21 cellular contexts compared by ENCODE assay signal in genomic region chr2:238351315-238351714, GRCh38. TPM values are rescaled to one million over a fixed set of nuclear protein-coding genes. Genes with fewer than 3 reads are reported as not detected.
A peak's percentile ranks its signal among the peaks of the same experiment; 100 is the strongest.
DNase-seq lines count a peak whose midpoint lies in the region; ATAC-seq, FAIRE-seq and TF ChIP-seq lines count a peak whose summit lies in the region.
"Had no signal": no experiment of that assay in that cellular context is flagged by ENCODE, and none has a peak within 500 bp of the region (broad histone marks: within the 10 kb centered on the region; RNA-seq: fewer than 3 reads in every experiment).

No MANE protein-coding gene starts in this region.

- no peak overlapping the region for H2BK15ac ChIP-seq in mesenchymal stem cell (ENCODE audit: low read depth, poor library complexity, severe bottlenecking)

- H2AK5ac ChIP-seq in mesenchymal stem cell (ENCODE audit: low read length, severe bottlenecking) = no peak overlapping the region

- H3K9me3 ChIP-seq in mesenchymal stem cell (ENCODE audit: control insufficient read depth, low read length) (no peaks in the 10 kb centered on the region), pancreas (no peaks in the 10 kb centered on the region)
- H3K9me3 ChIP-seq: BLaER1, Caco-2, HAP-1 had no signal

- intact Hi-C loops in pancreas (cut with DNase I) = no loop called here

- H2AFZ ChIP-seq in mesenchymal stem cell (ENCODE audit: low read depth, low read length) = no peak overlapping the region

- H3K4me3 ChIP-seq in mesenchymal stem cell (ENCODE audit: insufficient read depth in 1 of 2, low read depth in 1 of 2, low read length in 2 of 2) (peak overlapping the region in 1 of 2 experiments; percentile 24), pancreas (no peak overlapping the region)
- H3K4me3 ChIP-seq: BLaER1, HAP-1 had no signal

- no peak overlapping the region for H2BK5ac ChIP-seq in mesenchymal stem cell (ENCODE audit: low read depth, low read length, poor library complexity, severe bottlenecking)

- H3K18ac ChIP-seq in mesenchymal stem cell (ENCODE audit: low read depth in 1 of 2, low read length in 2 of 2) = no peak overlapping the region

- H3K4me1 ChIP-seq in mesenchymal stem cell (ENCODE audit: control insufficient read depth, insufficient read depth, low read depth, low read length) = peaks cover 3% of the 10 kb centered on the region
- no peaks in the 10 kb centered on the region for H3K4me1 ChIP-seq in pancreas
- H3K4me1 ChIP-seq: Caco-2, HAP-1 had no signal

- no peak for FAIRE-seq in pancreas (lab: Jason Lieb, UNC)
- FAIRE-seq: A204.1, GM12891, GM18507, H54 had no signal

- ATAC-seq in pancreas (peak; percentile 66 to 93 (median 68)), HG03442 (IDR thresholded peaks at IDR 0.05; ENCODE audit: unreplicated experiment) (no peak)
- ATAC-seq: CD8-positive, alpha-beta T cell had no signal

- DNase-seq in DMS53 (lab: John Stamatoyannopoulos, UW) = peak; percentile 35
- no peak for DNase-seq in DMS53 treated with DMSO at 0.1 percent for 48 hours (lab: John Stamatoyannopoulos, UW; ENCODE audit: unreplicated experiment)
- no peak for DNase-seq in mesenchymal stem cell
- DNase-seq in pancreas = peak in 4 of 6 donors; percentile 38 to 63 (median 52)
- DNase-seq in activated CD8-positive, alpha-beta memory T cell treated with anti-CD3 and anti-CD28 coated beads for 24 hours = no peak
- DNase-seq: Caco-2; CD4-positive, CD25-positive, alpha-beta regulatory T cell; CD8-positive, alpha-beta T cell; DMS153; DMS79 treated with DMSO at 0.1 percent for 48 hours; GF-D8; GOT3 had no signal

- no peak overlapping the region for H3K9ac ChIP-seq in mesenchymal stem cell (ENCODE audit: low read length)
- H3K9ac ChIP-seq: BLaER1 had no signal

- H3K27me3 ChIP-seq in mesenchymal stem cell (ENCODE audit: control insufficient read depth in 1 of 2, insufficient read depth in 1 of 2, low read length in 2 of 2) = no peaks in the 10 kb centered on the region
- H3K27me3 ChIP-seq in pancreas = no peaks in the 10 kb centered on the region
- H3K27me3 ChIP-seq: BLaER1 had no signal

- H3K27ac ChIP-seq in mesenchymal stem cell (ENCODE audit: low read length, poor library complexity, severe bottlenecking) (no peak overlapping the region), pancreas (no peak overlapping the region)
- H3K27ac ChIP-seq: 22Rv1, BLaER1, C4-2B had no signal

- TF ChIP-seq CTCF in pancreas (IDR thresholded peaks at IDR 0.05) = no peak

- H3K4ac ChIP-seq in mesenchymal stem cell (ENCODE audit: low read depth in 1 of 2, low read length in 2 of 2) = no peak overlapping the region

- no peak overlapping the region for H4K91ac ChIP-seq in mesenchymal stem cell (ENCODE audit: low read length)

- no peak overlapping the region for H2BK120ac ChIP-seq in mesenchymal stem cell (ENCODE audit: low read depth, low read length)

- no peak overlapping the region for H3K14ac ChIP-seq in mesenchymal stem cell (ENCODE audit: low read length in 2 of 2)

- peak overlapping the region; percentile 33 for H4K8ac ChIP-seq in mesenchymal stem cell (ENCODE audit: low read length)

- H3K36me3 ChIP-seq in mesenchymal stem cell (ENCODE audit: control insufficient read depth in 1 of 2, insufficient read depth in 2 of 2, low read depth in 1 of 2, low read length in 2 of 2) (peaks cover 51 to 57% of the 10 kb centered on the region in 2 experiments), pancreas (peaks cover 0 to 7% (median 0%) of the 10 kb centered on the region in 3 donors)

- H3K4me2 ChIP-seq in mesenchymal stem cell (ENCODE audit: low read length, poor library complexity, severe bottlenecking) = no peak overlapping the region
- H3K4me2 ChIP-seq: BLaER1 had no signal

- H2BK12ac ChIP-seq in mesenchymal stem cell (ENCODE audit: low read length in 2 of 2) = no peak overlapping the region

- 81% methylated on average over 15 of the region's 15 CpGs for WGBS in mesenchymal stem cell
- WGBS in pancreas, 2 donors = 47 to 58% methylated on average over 15 of the region's 15 CpGs

- peaks cover 10% of the 10 kb centered on the region for H3K79me1 ChIP-seq in mesenchymal stem cell (replicated peaks; ENCODE audit: low read length, poor library complexity, severe bottlenecking)

- no peak overlapping the region for H3K23ac ChIP-seq in mesenchymal stem cell (ENCODE audit: low read length in 2 of 2)

RNA-seq across cellular contexts. Expression of gene TRAF3IP1, which starts 31.0 kb away (rescaled TPM):
- 15.5 TPM for polyA plus RNA-seq in mesenchymal stem cell (2013, experiment 1 of 2)
- polyA plus RNA-seq in mesenchymal stem cell (2013, experiment 2 of 2) = 15.2 TPM
- total RNA-seq in pancreas = 10 to 100 TPM in 1 of 6 donors, 1 to 10 TPM in 5; 4.9 to 10.3 (median 7.9) TPM
- polyA plus RNA-seq in pancreas = 1 to 10 TPM; 4.7 to 7.0 TPM

Comparison
In these comparisons a context has a peak if more than half of its experiments do, and no peak if none do; other contexts are left out.
1. DNase-seq: peak in DMS53 (single experiment) and pancreas (4 of 6); none in DMS53 treated with DMSO at 0.1 percent for 48 hours (single experiment), mesenchymal stem cell (single experiment) and activated CD8-positive, alpha-beta memory T cell treated with anti-CD3 and anti-CD28 coated beads for 24 hours (single experiment).